In genomic region chr13:26663801-26664200, GRCh38 we compare ENCODE assay signal across 20 cellular contexts.
DNase-seq lines count a peak whose midpoint lies in the region; ATAC-seq, FAIRE-seq and TF ChIP-seq lines count a peak whose summit lies in the region.
"Had no signal": no experiment of that assay in that cellular context is flagged by ENCODE, and none has a peak within 500 bp of the region (broad histone marks: within the 10 kb centered on the region; RNA-seq: fewer than 3 reads in every experiment).

No MANE protein-coding gene starts in this region.

- no peak for TF ChIP-seq CTCF in HepG2 (CRISPR knock-in tag; IDR thresholded peaks at IDR 0.05)

- H3K27me3 ChIP-seq in SJCRH30 (no peaks in the 10 kb centered on the region), HepG2 (ENCODE audit: control insufficient read depth in 1 of 2, insufficient read depth in 2 of 2, low read length in 2 of 2) (no peaks in the 10 kb centered on the region; a peak in 1 of 5 replicates)
- H3K27me3 ChIP-seq: BLaER1, hepatocyte had no signal

- POLR2A ChIA-PET in HepG2 (lab: Yijun Ruan, JAX), result no interaction called here

- TF ChIP-seq POLR2A in HepG2 (IDR thresholded peaks at IDR 0.05; ENCODE audit: insufficient read depth in 1 of 2, low read depth in 2 of 2, low read length in 2 of 2), result no peak

- H2AFZ ChIP-seq in HepG2 (ENCODE audit: low read length), result no peak overlapping the region
- H2AFZ ChIP-seq: hepatocyte, PC-9 had no signal

- H3K4me2 ChIP-seq in HepG2 (ENCODE audit: low read depth, low read length), result no peak overlapping the region
- H3K4me2 ChIP-seq: BLaER1, hepatocyte, PC-9 had no signal

- CTCF ChIA-PET in HepG2 (lab: Yijun Ruan, JAX; ENCODE audit: low intra/inter-chr PET ratio, low total read pairs), result no interaction called here

- H3K79me2 ChIP-seq in HepG2 (ENCODE audit: insufficient read depth, low read length), result no peaks in the 10 kb centered on the region
- H3K79me2 ChIP-seq: hepatocyte had no signal

- intact Hi-C loops in HepG2 (cut with micrococcal nuclease; ENCODE audit: unreplicated experiment), result no loop called here

- H3K36me3 ChIP-seq in SJCRH30 (0 out of 2 replicates have a peak, but pooled peaks cover 2% of the 10 kb centered on the region), HepG2 (replicated peaks in 1 of 2; ENCODE audit: control insufficient read depth in 1 of 2, insufficient read depth in 2 of 2, low read length in 2 of 2) (0 out of 5 replicates have a peak, but pooled peaks cover 0 to 2% of the 10 kb centered on the region in 2 experiments)
- H3K36me3 ChIP-seq: BLaER1 had no signal

- H4K20me1 ChIP-seq in HepG2 (ENCODE audit: insufficient read depth, low read length), result no peaks in the 10 kb centered on the region
- H4K20me1 ChIP-seq: BLaER1 had no signal

- WGBS in HepG2 (ENCODE audit: low lambda C conversion rate), result 60% methylated on average over 4 of the region's 4 CpGs

- in situ Hi-C loops in HepG2 (cut with HindIII; ENCODE audit: extremely low pct_ligation_motif_present, low pct_unique_long_range_greater_than_20kb), result no loop called here

- FAIRE-seq in HepG2 (lab: Jason Lieb, UNC), result no peak

- TF ChIP-seq RAD21 in HepG2 (CRISPR knock-in tag; IDR thresholded peaks at IDR 0.05), result no peak

- H3K9me3 ChIP-seq in SJCRH30 (replicated peaks) (no peaks in the 10 kb centered on the region), HepG2 (ENCODE audit: low read length) (no peaks in the 10 kb centered on the region)
- H3K9me3 ChIP-seq: BLaER1 had no signal

- no peak overlapping the region for H3K9ac ChIP-seq in HepG2 (ENCODE audit: insufficient read depth, low read depth, low read length)
- H3K9ac ChIP-seq: BLaER1 had no signal

- H3K4me1 ChIP-seq in SJCRH30 (peaks cover 11% of the 10 kb centered on the region), HepG2 (ENCODE audit: insufficient read depth, low read length) (peaks cover 6% of the 10 kb centered on the region)
- H3K4me1 ChIP-seq: BLaER1 had no signal

- DNase-seq in NCI-H1092 treated with DMSO at 0.1 percent for 48 hours (lab: John Stamatoyannopoulos, UW) (peak; percentile 56), NCI-H2107 treated with DMSO at 0.1 percent for 48 hours (lab: John Stamatoyannopoulos, UW; ENCODE audit: unreplicated experiment) (peak; percentile 81), SJCRH30 (peak; percentile 22 to 65), HepG2 (ENCODE audit: low spot score) (no peak)
- no peak for DNase-seq in stimulated activated CD4-positive, alpha-beta T cell treated with anti-CD3 and anti-CD28 coated beads, Interleukin-4, amount 100 ng/mL, for 4 hours
- DNase-seq: activated CD8-positive, alpha-beta memory T cell treated with anti-CD3 and anti-CD28 coated beads for 24 hours; activated effector memory CD4-positive, alpha-beta T cell treated with Interleukin-2 at 50 U/mL for 16 hours; aorta; DMS79 treated with DMSO at 0.1 percent for 48 hours; GOT3; left cardiac atrium; NCI-H1048; PC-9; stimulated activated CD4-positive, alpha-beta T cell treated with anti-CD3 and anti-CD28 coated beads, Interleukin-12 subunit alpha, Interleukin-12 subunit beta, amount 100 ng/mL, for 4 hours; substantia nigra had no signal

- no peak for TF ChIP-seq EP300 in HepG2 (IDR thresholded peaks at IDR 0.05; ENCODE audit: low read depth in 2 of 2, low read length in 2 of 2)
- no peak for TF ChIP-seq EP300 in HepG2 (CRISPR knock-in tag; IDR thresholded peaks at IDR 0.05; ENCODE audit: borderline replicate concordance)

- no TSS peak for BruUV-seq in HepG2 (replicated peaks; lab: Mats Ljungman, UMichigan)

- no peak for ATAC-seq in HepG2
- no peak for ATAC-seq in HG03095 (IDR thresholded peaks at IDR 0.05; ENCODE audit: unreplicated experiment)
- ATAC-seq in GM18907 (IDR thresholded peaks at IDR 0.05; ENCODE audit: unreplicated experiment), result no peak
- ATAC-seq in GM21619 (IDR thresholded peaks at IDR 0.05; ENCODE audit: unreplicated experiment), result no peak

- H3K27ac ChIP-seq in SJCRH30, result no peak overlapping the region
- no peak overlapping the region for H3K27ac ChIP-seq in HepG2 (ENCODE audit: extremely low read length, insufficient read depth, low read length)
- H3K27ac ChIP-seq: BLaER1, hepatocyte, PC-9 had no signal

- H3K4me3 ChIP-seq in SJCRH30 (no peak overlapping the region), HepG2 (replicated peaks in 1 of 3; ENCODE audit: insufficient read depth in 1 of 3, low read depth in 2 of 3, low read length in 3 of 3) (no peak overlapping the region)
- H3K4me3 ChIP-seq: BLaER1, hepatocyte, PC-9 had no signal

TF ChIP-seq in HepG2, 621 proteins besides CTCF, POLR2A, EP300 and RAD21:
- TF ChIP-seq PRDM10 (CRISPR knock-in tag; IDR thresholded peaks at IDR 0.05; ENCODE audit: low read depth) (no peak), RFXAP (CRISPR knock-in tag; IDR thresholded peaks at IDR 0.05; ENCODE audit: borderline replicate concordance) (no peak), ZFP41 (CRISPR knock-in tag; IDR thresholded peaks at IDR 0.05; ENCODE audit: borderline replicate concordance) (no peak), ZNF879 (CRISPR knock-in tag; IDR thresholded peaks at IDR 0.05) (no peak), ZNF501 (CRISPR knock-in tag; IDR thresholded peaks at IDR 0.05) (no peak), ZNF350 (CRISPR knock-in tag; IDR thresholded peaks at IDR 0.05; ENCODE audit: borderline replicate concordance, low read depth) (no peak), CENPT (CRISPR knock-in tag; IDR thresholded peaks at IDR 0.05; ENCODE audit: low read depth) (no peak), PRDM15 (CRISPR knock-in tag; IDR thresholded peaks at IDR 0.05) (peak; percentile 71), FOXP1 (IDR thresholded peaks at IDR 0.05) (no peak), FOXP1 (CRISPR knock-in tag; IDR thresholded peaks at IDR 0.05) (0 out of 2 replicates have a peak, but pooled peaks have one; percentile 18)
TF ChIP-seq in HepG2: peak in this region for 2.

Comparison
In these comparisons a context has a peak if more than half of its experiments do, and no peak if none do; other contexts are left out.
1. DNase-seq: peak in NCI-H1092 treated with DMSO at 0.1 percent for 48 hours (single experiment), NCI-H2107 treated with DMSO at 0.1 percent for 48 hours (single experiment) and SJCRH30 (2 of 2); none in HepG2 (single experiment) and stimulated activated CD4-positive, alpha-beta T cell treated with anti-CD3 and anti-CD28 coated beads, Interleukin-4, amount 100 ng/mL, for 4 hours (0 of 2).